1 cellular context compared by ENCODE assay signal in the genomic region with DNA sequence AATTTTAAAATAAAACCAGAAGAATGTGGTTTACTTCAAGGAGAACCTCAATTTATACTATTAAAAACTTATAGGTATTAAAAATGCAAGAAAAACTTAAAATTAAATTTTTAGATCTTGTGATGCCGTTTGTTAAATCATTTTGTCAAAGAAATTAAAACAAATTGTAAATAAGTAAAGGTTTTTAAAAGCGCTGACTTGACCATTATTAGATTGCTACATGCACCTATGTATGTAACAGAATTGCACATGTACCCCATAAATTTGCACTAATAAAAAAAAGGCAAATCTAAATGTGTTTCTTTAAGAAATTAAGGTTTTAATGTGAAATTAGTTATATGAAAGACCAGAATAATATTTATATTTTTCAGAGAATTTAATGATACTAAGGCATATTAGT.
TF ChIP-seq lines count a peak whose summit lies in the region.

No MANE protein-coding gene starts in this region.

TF ChIP-seq in A549, 52 proteins besides CTCF, POLR2A, EP300 and RAD21 (continued from another document):
- TF ChIP-seq, protein P1, sequence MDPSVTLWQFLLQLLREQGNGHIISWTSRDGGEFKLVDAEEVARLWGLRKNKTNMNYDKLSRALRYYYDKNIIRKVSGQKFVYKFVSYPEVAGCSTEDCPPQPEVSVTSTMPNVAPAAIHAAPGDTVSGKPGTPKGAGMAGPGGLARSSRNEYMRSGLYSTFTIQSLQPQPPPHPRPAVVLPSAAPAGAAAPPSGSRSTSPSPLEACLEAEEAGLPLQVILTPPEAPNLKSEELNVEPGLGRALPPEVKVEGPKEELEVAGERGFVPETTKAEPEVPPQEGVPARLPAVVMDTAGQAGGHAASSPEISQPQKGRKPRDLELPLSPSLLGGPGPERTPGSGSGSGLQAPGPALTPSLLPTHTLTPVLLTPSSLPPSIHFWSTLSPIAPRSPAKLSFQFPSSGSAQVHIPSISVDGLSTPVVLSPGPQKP (IDR thresholded peaks at IDR 0.05; ENCODE audit: low read depth, low read length): no peak
- TF ChIP-seq NPAS2 (CRISPR knock-in tag; IDR thresholded peaks at IDR 0.05; ENCODE audit: borderline replicate concordance) (no peak), CHD4 (IDR thresholded peaks at IDR 0.05; ENCODE audit: borderline replicate concordance) (no peak), CHD2 (IDR thresholded peaks at IDR 0.05; ENCODE audit: low read length, partially characterized antibody) (no peak)
